Comparison of ENCODE assay signal across 25 cellular contexts in the genomic region with DNA sequence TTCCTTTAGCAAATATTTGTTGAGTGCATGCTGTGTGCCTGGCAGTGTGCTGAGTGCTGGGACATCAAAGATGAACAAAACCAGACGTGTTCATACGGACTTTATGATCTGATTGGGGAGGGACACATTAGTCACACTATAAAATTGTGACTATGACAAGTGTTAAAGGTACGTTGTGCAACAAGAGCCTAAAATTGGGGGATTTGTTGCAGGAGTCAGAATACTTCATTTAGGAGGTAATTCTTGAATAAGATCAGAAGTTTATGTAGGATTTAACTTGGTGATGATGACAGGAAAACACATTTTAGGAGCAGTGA. TPM values are rescaled to one million over a fixed set of nuclear protein-coding genes. Genes with fewer than 3 reads are reported as not detected.
DNase-seq lines count a peak whose midpoint lies in the region; ATAC-seq and TF ChIP-seq lines count a peak whose summit lies in the region.
"Had no signal": no experiment of that assay in that cellular context is flagged by ENCODE, and none has a peak within 500 bp of the region (broad histone marks: within the 10 kb centered on the region; RNA-seq: fewer than 3 reads in every experiment).

No MANE protein-coding gene starts in this region.

- H3K27me3 ChIP-seq in CD4-positive, alpha-beta memory T cell (ENCODE audit: insufficient read depth, low read length) = no peaks in the 10 kb centered on the region
- H3K27me3 ChIP-seq: cardiac muscle cell, heart left ventricle, neural progenitor cell, SJCRH30, tibial nerve had no signal

- peak overlapping the region in 4 of 7 donors; percentile 2 to 47 (median 20) for H3K27ac Mint-ChIP-seq in CD4-positive, alpha-beta memory T cell
- H3K27ac Mint-ChIP-seq in HFFc6 (peak overlapping the region; percentile 2; the same call in 1 of the 2 replicates), mesothelial cell of epicardium (peak overlapping the region; percentile 52)
- H3K27ac Mint-ChIP-seq in effector memory CD8-positive, alpha-beta T cell = peak overlapping the region; percentile 17 to 20
- H3K27ac Mint-ChIP-seq: activated CD8-positive, alpha-beta T cell treated with anti-CD3 and anti-CD28 coated beads for 36 hours; neural progenitor cell had no signal

- H3K36me3 Mint-ChIP-seq in CD4-positive, alpha-beta memory T cell = peaks cover 33 to 45% of the 10 kb centered on the region in 2 donors
- H3K36me3 Mint-ChIP-seq in HFFc6 (ENCODE audit: low read depth) = peaks cover 26% of the 10 kb centered on the region
- H3K36me3 Mint-ChIP-seq in effector memory CD8-positive, alpha-beta T cell (ENCODE audit: insufficient read depth) = peaks cover 33% of the 10 kb centered on the region
- peaks cover 30% of the 10 kb centered on the region for H3K36me3 Mint-ChIP-seq in mesothelial cell of epicardium

- H3K27me3 Mint-ChIP-seq in CD4-positive, alpha-beta memory T cell = no peaks in the 10 kb centered on the region
- H3K27me3 Mint-ChIP-seq in HFFc6 (ENCODE audit: insufficient read depth) (no peaks in the 10 kb centered on the region; the same call in 1 of the 2 replicates), mesothelial cell of epicardium (ENCODE audit: low read depth) (no peaks in the 10 kb centered on the region)
- no peaks in the 10 kb centered on the region for H3K27me3 Mint-ChIP-seq in effector memory CD8-positive, alpha-beta T cell
- H3K27me3 Mint-ChIP-seq: activated CD8-positive, alpha-beta T cell treated with anti-CD3 and anti-CD28 coated beads for 36 hours had no signal

- H3K27ac ChIP-seq in CD4-positive, alpha-beta memory T cell (ENCODE audit: low read depth, low read length) = no peak overlapping the region
- H3K27ac ChIP-seq: heart left ventricle, KMS-11, neural progenitor cell, SJCRH30, tibial nerve had no signal

- no peak overlapping the region for H3K4me3 Mint-ChIP-seq in CD4-positive, alpha-beta memory T cell
- no peak overlapping the region for H3K4me3 Mint-ChIP-seq in HFFc6
- H3K4me3 Mint-ChIP-seq in effector memory CD8-positive, alpha-beta T cell = no peak overlapping the region
- no peak overlapping the region for H3K4me3 Mint-ChIP-seq in mesothelial cell of epicardium
- H3K4me3 Mint-ChIP-seq: activated CD8-positive, alpha-beta T cell treated with anti-CD3 and anti-CD28 coated beads for 36 hours; neural progenitor cell had no signal

- peaks cover 5% of the 10 kb centered on the region for H3K4me1 ChIP-seq in CD4-positive, alpha-beta memory T cell (ENCODE audit: insufficient read depth, low read length)
- H3K4me1 ChIP-seq: neural progenitor cell, SJCRH30 had no signal

- H3K36me3 ChIP-seq in CD4-positive, alpha-beta memory T cell (ENCODE audit: insufficient read depth, low read length) = peaks cover 6% of the 10 kb centered on the region

- CTCF ChIA-PET in CD4-positive, alpha-beta memory T cell (lab: Charles Lee; ENCODE audit: partially characterized antibody) = no interaction called here

- H3K4me3 ChIP-seq in CD4-positive, alpha-beta memory T cell (ENCODE audit: low read length in 2 of 2) = no peak overlapping the region
- H3K4me3 ChIP-seq: cardiac muscle cell, heart left ventricle, neural progenitor cell, SJCRH30, tibial nerve had no signal

- ATAC-seq in effector memory CD8-positive, alpha-beta T cell (replicated peaks) = no peak
- ATAC-seq in Right ventricle myocardium superior (ENCODE audit: poor library complexity) (no peak), HG03159 (IDR thresholded peaks at IDR 0.05; ENCODE audit: unreplicated experiment) (no peak)
- ATAC-seq: activated CD8-positive, alpha-beta T cell treated with anti-CD3 and anti-CD28 coated beads for 36 hours; heart left ventricle; left lobe of liver; Panc1 had no signal

- no peak for DNase-seq in CD4-positive, alpha-beta memory T cell
- DNase-seq in HFFc6 (no peak), mesothelial cell of epicardium (ENCODE audit: low spot score in 2 of 2, unreplicated experiment in 2 of 2) (no peak), NCI-H748 treated with DMSO at 0.1 percent for 48 hours (lab: John Stamatoyannopoulos, UW) (no peak), Right ventricle myocardium superior (no peak), NCI-H524 treated with DMSO at 0.1 percent for 48 hours (lab: John Stamatoyannopoulos, UW) (no peak)
- no peak for DNase-seq in effector memory CD8-positive, alpha-beta T cell
- DNase-seq: activated CD4-positive, CD25-positive, alpha-beta regulatory T cell treated with anti-CD3 and anti-CD28 coated beads, Interleukin-2, amount 50 U/mL, for 72 hours; activated CD8-positive, alpha-beta T cell treated with anti-CD3 and anti-CD28 coated beads for 36 hours; C1 segment of cervical spinal cord; heart left ventricle; MV-4-11; NCI-H1694; NCI-H510A treated with DMSO at 0.1 percent for 48 hours; SJCRH30; stimulated activated CD4-positive, alpha-beta T cell treated with anti-CD3 and anti-CD28 coated beads, Interleukin-15, amount 100 ng/mL, for 24 hours; T-helper 1 cell had no signal

- peaks cover 28 to 38% (median 32%) of the 10 kb centered on the region in 4 donors for H3K4me1 Mint-ChIP-seq in CD4-positive, alpha-beta memory T cell
- H3K4me1 Mint-ChIP-seq in HFFc6 (ENCODE audit: low read depth) (peaks cover 27% of the 10 kb centered on the region), mesothelial cell of epicardium (peaks cover 12% of the 10 kb centered on the region)
- H3K4me1 Mint-ChIP-seq in effector memory CD8-positive, alpha-beta T cell (ENCODE audit: low read depth in 2 of 2) = peaks cover 9 to 37% of the 10 kb centered on the region in 2 donors
- H3K4me1 Mint-ChIP-seq: neural progenitor cell had no signal

- no peak for TF ChIP-seq CTCF in HFFc6 (IDR thresholded peaks at IDR 0.05)
- TF ChIP-seq CTCF in mesothelial cell of epicardium (IDR thresholded peaks at IDR 0.05; ENCODE audit: unreplicated experiment) = no peak

- intact Hi-C loops in CD4-positive, alpha-beta memory T cell (cut with micrococcal nuclease) = no loop called here
- intact Hi-C loops in Right ventricle myocardium superior (cut with DNase I) = no loop called here

- H3K9me3 Mint-ChIP-seq in CD4-positive, alpha-beta memory T cell = no peaks in the 10 kb centered on the region
- H3K9me3 Mint-ChIP-seq in HFFc6 (no peaks in the 10 kb centered on the region), mesothelial cell of epicardium (no peaks in the 10 kb centered on the region)
- H3K9me3 Mint-ChIP-seq in effector memory CD8-positive, alpha-beta T cell = no peaks in the 10 kb centered on the region
- H3K9me3 Mint-ChIP-seq: activated CD8-positive, alpha-beta T cell treated with anti-CD3 and anti-CD28 coated beads for 36 hours; neural progenitor cell had no signal

- H3K9me3 ChIP-seq in CD4-positive, alpha-beta memory T cell (ENCODE audit: control insufficient read depth in 1 of 2, low read length in 2 of 2) = no peaks in the 10 kb centered on the region
- H3K9me3 ChIP-seq: heart left ventricle, SJCRH30, tibial nerve had no signal

- POLR2A ChIA-PET in CD4-positive, alpha-beta memory T cell (lab: Charles Lee; ENCODE audit: partially characterized antibody) = no interaction called here

RNA-seq across cellular contexts. Expression of a gene that starts 29.6 kb away (rescaled TPM):
- 10 to 100 TPM; 15.1 TPM for total RNA-seq in CD4-positive, alpha-beta memory T cell
- 1 to 10 TPM in 1 of 2 donors, under 1 TPM in 1; 0.21 to 4.9 TPM for polyA plus RNA-seq in CD4-positive, alpha-beta memory T cell
- under 1 TPM; 0.37 to 0.95 (median 0.62) TPM for total RNA-seq in HFFc6 (2021; fragmentation: NEBNext Ultra II Directional; extraction: Animal tissue kit (Norgen Biotek cat#: 25700))
- total RNA-seq in mesothelial cell of epicardium (5.4 to 5.8 TPM (median 5.7 TPM) in 3 replicates), Right ventricle myocardium superior (78.4 TPM)
- total RNA-seq: HT1080 had no signal

RNA-seq across cellular contexts. Expression of a gene that starts 35.0 kb away (rescaled TPM):
- total RNA-seq in CD4-positive, alpha-beta memory T cell = 10 to 100 TPM; 70.4 to 75.0 TPM
- 10 to 100 TPM; 70.5 to 72.2 TPM for polyA plus RNA-seq in CD4-positive, alpha-beta memory T cell
- 10 to 100 TPM; 62.8 to 71.6 (median 65.2) TPM for total RNA-seq in HFFc6 (2021; fragmentation: NEBNext Ultra II Directional; extraction: Animal tissue kit (Norgen Biotek cat#: 25700))
- 67.3 to 71.1 TPM (median 70.2 TPM) in 3 replicates for total RNA-seq in mesothelial cell of epicardium
- 52.9 TPM for total RNA-seq in Right ventricle myocardium superior

RNA-seq across cellular contexts. Expression of a gene that starts 51.6 kb away (rescaled TPM):
- total RNA-seq in CD4-positive, alpha-beta memory T cell = 10 to 100 TPM; 15.0 to 17.0 TPM
- polyA plus RNA-seq in CD4-positive, alpha-beta memory T cell = 10 to 100 TPM; 15.2 to 16.3 TPM
- total RNA-seq in HFFc6 (2021; fragmentation: NEBNext Ultra II Directional; extraction: Animal tissue kit (Norgen Biotek cat#: 25700)) = 10 to 100 TPM; 32.8 to 39.1 (median 34.7) TPM
- total RNA-seq in mesothelial cell of epicardium (8.9 to 10.4 TPM (median 10.3 TPM) in 3 replicates), Right ventricle myocardium superior (40.2 TPM)

Comparison
In these comparisons a context has a peak if more than half of its experiments do, and no peak if none do; other contexts are left out.
1. H3K27ac Mint-ChIP-seq: peak in every context shown above with its lines; median percentile 52 in mesothelial cell of epicardium; 20 in CD4-positive, alpha-beta memory T cell; 18 in effector memory CD8-positive, alpha-beta T cell; 2 in HFFc6.